In the genomic region with DNA sequence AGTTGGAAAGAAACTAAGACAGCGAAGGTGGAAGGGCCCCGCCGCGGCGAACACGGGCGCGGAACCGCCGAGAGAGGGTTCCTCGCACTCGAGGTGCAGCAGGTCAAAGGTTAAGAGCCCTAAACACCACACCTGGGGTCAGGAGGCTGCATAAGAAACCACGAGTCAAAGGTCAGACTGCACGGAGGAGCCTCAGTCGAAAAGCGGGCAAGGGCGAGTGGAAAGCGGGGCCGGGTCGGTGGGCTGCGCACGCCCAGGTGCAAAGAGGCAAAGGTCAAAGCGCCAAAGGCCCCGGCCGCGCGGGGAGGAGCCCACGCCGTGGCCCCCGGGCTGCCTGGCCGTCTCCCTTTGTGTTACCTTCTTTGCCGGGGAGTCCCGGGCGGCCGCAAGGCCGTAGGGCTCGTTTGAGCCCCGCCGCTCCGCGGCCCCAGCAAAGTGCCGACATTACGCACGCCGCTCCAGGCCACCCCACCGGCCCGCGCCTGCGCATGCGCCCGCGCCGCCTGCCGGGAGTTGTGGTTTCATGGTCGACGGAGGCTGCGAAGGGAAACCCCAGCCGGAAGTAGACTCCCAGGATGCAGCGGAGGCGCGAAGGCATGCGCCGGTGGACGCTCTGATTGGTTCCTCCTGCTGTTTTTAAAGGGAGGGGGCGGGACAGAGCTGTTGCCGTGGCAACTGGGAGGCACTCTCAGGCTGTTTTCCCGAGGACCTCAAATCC, we compare ENCODE assay signal across 1 cellular context.
TF ChIP-seq lines count a peak whose summit lies in the region.

A gene (minus strand): TSS at position 470 of the 718 bp plus-strand sequence. CDS start 25 bp downstream, at position 445.

TF ChIP-seq in HepG2, 621 proteins besides CTCF, POLR2A, EP300 and RAD21 (continued from another document and continues in another):
- TF ChIP-seq, protein P1, sequence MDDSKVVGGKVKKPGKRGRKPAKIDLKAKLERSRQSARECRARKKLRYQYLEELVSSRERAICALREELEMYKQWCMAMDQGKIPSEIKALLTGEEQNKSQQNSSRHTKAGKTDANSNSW (CRISPR knock-in tag; IDR thresholded peaks at IDR 0.05; ENCODE audit: borderline replicate concordance): 0 out of 2 replicates have a peak, but pooled peaks have one; percentile 11
- TF ChIP-seq, protein P2, sequence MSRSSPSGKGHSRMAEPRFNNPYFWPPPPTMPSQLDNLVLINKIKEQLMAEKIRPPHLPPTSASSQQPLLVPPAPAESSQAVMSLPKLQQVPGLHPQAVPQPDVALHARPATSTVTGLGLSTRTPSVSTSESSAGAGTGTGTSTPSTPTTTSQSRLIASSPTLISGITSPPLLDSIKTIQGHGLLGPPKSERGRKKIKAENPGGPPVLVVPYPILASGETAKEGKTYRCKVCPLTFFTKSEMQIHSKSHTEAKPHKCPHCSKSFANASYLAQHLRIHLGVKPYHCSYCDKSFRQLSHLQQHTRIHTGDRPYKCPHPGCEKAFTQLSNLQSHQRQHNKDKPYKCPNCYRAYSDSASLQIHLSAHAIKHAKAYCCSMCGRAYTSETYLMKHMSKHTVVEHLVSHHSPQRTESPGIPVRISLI (CRISPR knock-in tag; IDR thresholded peaks at IDR 0.05; ENCODE audit: borderline replicate concordance): no peak
- no peak for TF ChIP-seq ZNF121 (CRISPR knock-in tag; IDR thresholded peaks at IDR 0.05)
- TF ChIP-seq, protein P3, sequence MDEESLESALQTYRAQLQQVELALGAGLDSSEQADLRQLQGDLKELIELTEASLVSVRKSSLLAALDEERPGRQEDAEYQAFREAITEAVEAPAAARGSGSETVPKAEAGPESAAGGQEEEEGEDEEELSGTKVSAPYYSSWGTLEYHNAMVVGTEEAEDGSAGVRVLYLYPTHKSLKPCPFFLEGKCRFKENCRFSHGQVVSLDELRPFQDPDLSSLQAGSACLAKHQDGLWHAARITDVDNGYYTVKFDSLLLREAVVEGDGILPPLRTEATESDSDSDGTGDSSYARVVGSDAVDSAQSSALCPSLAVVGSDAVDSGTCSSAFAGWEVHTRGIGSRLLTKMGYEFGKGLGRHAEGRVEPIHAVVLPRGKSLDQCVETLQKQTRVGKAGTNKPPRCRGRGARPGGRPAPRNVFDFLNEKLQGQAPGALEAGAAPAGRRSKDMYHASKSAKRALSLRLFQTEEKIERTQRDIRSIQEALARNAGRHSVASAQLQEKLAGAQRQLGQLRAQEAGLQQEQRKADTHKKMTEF (CRISPR knock-in tag; IDR thresholded peaks at IDR 0.05): no peak; the same call in 1 of the 2 replicates
- TF ChIP-seq PHF8 (CRISPR knock-in tag; IDR thresholded peaks at IDR 0.05): peak; percentile 60
- no peak for TF ChIP-seq ZNF782 (CRISPR knock-in tag; IDR thresholded peaks at IDR 0.05; ENCODE audit: borderline replicate concordance)
- TF ChIP-seq, protein P4, sequence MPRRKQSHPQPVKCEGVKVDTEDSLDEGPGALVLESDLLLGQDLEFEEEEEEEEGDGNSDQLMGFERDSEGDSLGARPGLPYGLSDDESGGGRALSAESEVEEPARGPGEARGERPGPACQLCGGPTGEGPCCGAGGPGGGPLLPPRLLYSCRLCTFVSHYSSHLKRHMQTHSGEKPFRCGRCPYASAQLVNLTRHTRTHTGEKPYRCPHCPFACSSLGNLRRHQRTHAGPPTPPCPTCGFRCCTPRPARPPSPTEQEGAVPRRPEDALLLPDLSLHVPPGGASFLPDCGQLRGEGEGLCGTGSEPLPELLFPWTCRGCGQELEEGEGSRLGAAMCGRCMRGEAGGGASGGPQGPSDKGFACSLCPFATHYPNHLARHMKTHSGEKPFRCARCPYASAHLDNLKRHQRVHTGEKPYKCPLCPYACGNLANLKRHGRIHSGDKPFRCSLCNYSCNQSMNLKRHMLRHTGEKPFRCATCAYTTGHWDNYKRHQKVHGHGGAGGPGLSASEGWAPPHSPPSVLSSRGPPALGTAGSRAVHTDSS (CRISPR knock-in tag; conservative IDR thresholded peaks at IDR 0.05): no peak
- TF ChIP-seq ZNF530 (CRISPR knock-in tag; IDR thresholded peaks at IDR 0.05; ENCODE audit: low read depth): no peak
- TF ChIP-seq, protein P5, sequence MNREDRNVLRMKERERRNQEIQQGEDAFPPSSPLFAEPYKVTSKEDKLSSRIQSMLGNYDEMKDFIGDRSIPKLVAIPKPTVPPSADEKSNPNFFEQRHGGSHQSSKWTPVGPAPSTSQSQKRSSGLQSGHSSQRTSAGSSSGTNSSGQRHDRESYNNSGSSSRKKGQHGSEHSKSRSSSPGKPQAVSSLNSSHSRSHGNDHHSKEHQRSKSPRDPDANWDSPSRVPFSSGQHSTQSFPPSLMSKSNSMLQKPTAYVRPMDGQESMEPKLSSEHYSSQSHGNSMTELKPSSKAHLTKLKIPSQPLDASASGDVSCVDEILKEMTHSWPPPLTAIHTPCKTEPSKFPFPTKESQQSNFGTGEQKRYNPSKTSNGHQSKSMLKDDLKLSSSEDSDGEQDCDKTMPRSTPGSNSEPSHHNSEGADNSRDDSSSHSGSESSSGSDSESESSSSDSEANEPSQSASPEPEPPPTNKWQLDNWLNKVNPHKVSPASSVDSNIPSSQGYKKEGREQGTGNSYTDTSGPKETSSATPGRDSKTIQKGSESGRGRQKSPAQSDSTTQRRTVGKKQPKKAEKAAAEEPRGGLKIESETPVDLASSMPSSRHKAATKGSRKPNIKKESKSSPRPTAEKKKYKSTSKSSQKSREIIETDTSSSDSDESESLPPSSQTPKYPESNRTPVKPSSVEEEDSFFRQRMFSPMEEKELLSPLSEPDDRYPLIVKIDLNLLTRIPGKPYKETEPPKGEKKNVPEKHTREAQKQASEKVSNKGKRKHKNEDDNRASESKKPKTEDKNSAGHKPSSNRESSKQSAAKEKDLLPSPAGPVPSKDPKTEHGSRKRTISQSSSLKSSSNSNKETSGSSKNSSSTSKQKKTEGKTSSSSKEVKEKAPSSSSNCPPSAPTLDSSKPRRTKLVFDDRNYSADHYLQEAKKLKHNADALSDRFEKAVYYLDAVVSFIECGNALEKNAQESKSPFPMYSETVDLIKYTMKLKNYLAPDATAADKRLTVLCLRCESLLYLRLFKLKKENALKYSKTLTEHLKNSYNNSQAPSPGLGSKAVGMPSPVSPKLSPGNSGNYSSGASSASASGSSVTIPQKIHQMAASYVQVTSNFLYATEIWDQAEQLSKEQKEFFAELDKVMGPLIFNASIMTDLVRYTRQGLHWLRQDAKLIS (CRISPR knock-in tag; IDR thresholded peaks at IDR 0.05): no peak
- no peak for TF ChIP-seq BORCS8-MEF2B (CRISPR knock-in tag; IDR thresholded peaks at IDR 0.05)
- 0 out of 2 replicates have a peak, but pooled peaks have one; percentile 47 for TF ChIP-seq ZSCAN9 (CRISPR knock-in tag; IDR thresholded peaks at IDR 0.05; ENCODE audit: borderline replicate concordance)
- TF ChIP-seq RORA (CRISPR knock-in tag; IDR thresholded peaks at IDR 0.05): no peak
- no peak for TF ChIP-seq REPIN1 (CRISPR knock-in tag; IDR thresholded peaks at IDR 0.05; ENCODE audit: borderline replicate concordance, low read depth)
- TF ChIP-seq HES4 (CRISPR knock-in tag; IDR thresholded peaks at IDR 0.05; ENCODE audit: borderline replicate concordance): no peak
- TF ChIP-seq, protein P6, sequence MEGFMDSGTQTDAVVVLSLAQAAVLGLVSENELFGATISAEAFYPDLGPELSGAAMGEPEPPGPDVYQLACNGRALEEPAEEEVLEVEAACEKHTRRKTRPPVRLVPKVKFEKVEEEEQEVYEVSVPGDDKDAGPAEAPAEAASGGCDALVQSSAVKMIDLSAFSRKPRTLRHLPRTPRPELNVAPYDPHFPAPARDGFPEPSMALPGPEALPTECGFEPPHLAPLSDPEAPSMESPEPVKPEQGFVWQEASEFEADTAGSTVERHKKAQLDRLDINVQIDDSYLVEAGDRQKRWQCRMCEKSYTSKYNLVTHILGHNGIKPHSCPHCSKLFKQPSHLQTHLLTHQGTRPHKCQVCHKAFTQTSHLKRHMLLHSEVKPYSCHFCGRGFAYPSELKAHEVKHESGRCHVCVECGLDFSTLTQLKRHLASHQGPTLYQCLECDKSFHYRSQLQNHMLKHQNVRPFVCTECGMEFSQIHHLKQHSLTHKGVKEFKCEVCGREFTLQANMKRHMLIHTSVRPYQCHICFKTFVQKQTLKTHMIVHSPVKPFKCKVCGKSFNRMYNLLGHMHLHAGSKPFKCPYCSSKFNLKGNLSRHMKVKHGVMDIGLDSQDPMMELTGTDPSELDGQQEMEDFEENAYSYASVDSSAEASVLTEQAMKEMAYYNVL (CRISPR knock-in tag; IDR thresholded peaks at IDR 0.05; ENCODE audit: borderline replicate concordance): peak; percentile 48; the same call in 1 of the 2 replicates
- TF ChIP-seq, protein P7, sequence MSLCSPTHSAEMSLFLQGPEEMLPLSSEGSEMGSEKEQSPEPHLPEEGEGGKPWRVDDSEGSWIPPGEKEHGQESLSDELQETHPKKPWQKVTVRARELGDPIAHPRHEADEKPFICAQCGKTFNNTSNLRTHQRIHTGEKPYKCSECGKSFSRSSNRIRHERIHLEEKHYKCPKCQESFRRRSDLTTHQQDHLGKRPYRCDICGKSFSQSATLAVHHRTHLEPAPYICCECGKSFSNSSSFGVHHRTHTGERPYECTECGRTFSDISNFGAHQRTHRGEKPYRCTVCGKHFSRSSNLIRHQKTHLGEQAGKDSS (CRISPR knock-in tag; IDR thresholded peaks at IDR 0.05; ENCODE audit: borderline replicate concordance, low read depth): no peak
- no peak for TF ChIP-seq NFIC (IDR thresholded peaks at IDR 0.05; ENCODE audit: low read length)
- TF ChIP-seq, protein P8, sequence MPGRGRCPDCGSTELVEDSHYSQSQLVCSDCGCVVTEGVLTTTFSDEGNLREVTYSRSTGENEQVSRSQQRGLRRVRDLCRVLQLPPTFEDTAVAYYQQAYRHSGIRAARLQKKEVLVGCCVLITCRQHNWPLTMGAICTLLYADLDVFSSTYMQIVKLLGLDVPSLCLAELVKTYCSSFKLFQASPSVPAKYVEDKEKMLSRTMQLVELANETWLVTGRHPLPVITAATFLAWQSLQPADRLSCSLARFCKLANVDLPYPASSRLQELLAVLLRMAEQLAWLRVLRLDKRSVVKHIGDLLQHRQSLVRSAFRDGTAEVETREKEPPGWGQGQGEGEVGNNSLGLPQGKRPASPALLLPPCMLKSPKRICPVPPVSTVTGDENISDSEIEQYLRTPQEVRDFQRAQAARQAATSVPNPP (CRISPR knock-in tag; IDR thresholded peaks at IDR 0.05): no peak
- TF ChIP-seq ZNF382 (CRISPR knock-in tag; IDR thresholded peaks at IDR 0.05; ENCODE audit: borderline replicate concordance): no peak
- TF ChIP-seq ZNF775 (CRISPR knock-in tag; IDR thresholded peaks at IDR 0.05; ENCODE audit: borderline replicate concordance): no peak
- TF ChIP-seq, protein P9, sequence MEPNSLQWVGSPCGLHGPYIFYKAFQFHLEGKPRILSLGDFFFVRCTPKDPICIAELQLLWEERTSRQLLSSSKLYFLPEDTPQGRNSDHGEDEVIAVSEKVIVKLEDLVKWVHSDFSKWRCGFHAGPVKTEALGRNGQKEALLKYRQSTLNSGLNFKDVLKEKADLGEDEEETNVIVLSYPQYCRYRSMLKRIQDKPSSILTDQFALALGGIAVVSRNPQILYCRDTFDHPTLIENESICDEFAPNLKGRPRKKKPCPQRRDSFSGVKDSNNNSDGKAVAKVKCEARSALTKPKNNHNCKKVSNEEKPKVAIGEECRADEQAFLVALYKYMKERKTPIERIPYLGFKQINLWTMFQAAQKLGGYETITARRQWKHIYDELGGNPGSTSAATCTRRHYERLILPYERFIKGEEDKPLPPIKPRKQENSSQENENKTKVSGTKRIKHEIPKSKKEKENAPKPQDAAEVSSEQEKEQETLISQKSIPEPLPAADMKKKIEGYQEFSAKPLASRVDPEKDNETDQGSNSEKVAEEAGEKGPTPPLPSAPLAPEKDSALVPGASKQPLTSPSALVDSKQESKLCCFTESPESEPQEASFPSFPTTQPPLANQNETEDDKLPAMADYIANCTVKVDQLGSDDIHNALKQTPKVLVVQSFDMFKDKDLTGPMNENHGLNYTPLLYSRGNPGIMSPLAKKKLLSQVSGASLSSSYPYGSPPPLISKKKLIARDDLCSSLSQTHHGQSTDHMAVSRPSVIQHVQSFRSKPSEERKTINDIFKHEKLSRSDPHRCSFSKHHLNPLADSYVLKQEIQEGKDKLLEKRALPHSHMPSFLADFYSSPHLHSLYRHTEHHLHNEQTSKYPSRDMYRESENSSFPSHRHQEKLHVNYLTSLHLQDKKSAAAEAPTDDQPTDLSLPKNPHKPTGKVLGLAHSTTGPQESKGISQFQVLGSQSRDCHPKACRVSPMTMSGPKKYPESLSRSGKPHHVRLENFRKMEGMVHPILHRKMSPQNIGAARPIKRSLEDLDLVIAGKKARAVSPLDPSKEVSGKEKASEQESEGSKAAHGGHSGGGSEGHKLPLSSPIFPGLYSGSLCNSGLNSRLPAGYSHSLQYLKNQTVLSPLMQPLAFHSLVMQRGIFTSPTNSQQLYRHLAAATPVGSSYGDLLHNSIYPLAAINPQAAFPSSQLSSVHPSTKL (CRISPR knock-in tag; IDR thresholded peaks at IDR 0.05): peak; percentile 6; the same call in 1 of the 2 replicates
- TF ChIP-seq, protein P10, sequence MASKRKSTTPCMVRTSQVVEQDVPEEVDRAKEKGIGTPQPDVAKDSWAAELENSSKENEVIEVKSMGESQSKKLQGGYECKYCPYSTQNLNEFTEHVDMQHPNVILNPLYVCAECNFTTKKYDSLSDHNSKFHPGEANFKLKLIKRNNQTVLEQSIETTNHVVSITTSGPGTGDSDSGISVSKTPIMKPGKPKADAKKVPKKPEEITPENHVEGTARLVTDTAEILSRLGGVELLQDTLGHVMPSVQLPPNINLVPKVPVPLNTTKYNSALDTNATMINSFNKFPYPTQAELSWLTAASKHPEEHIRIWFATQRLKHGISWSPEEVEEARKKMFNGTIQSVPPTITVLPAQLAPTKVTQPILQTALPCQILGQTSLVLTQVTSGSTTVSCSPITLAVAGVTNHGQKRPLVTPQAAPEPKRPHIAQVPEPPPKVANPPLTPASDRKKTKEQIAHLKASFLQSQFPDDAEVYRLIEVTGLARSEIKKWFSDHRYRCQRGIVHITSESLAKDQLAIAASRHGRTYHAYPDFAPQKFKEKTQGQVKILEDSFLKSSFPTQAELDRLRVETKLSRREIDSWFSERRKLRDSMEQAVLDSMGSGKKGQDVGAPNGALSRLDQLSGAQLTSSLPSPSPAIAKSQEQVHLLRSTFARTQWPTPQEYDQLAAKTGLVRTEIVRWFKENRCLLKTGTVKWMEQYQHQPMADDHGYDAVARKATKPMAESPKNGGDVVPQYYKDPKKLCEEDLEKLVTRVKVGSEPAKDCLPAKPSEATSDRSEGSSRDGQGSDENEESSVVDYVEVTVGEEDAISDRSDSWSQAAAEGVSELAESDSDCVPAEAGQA (IDR thresholded peaks at IDR 0.05; ENCODE audit: low read depth): 0 out of 2 replicates have a peak, but pooled peaks have one; percentile 43
- TF ChIP-seq, protein P10 (CRISPR knock-in tag; IDR thresholded peaks at IDR 0.05; ENCODE audit: borderline replicate concordance): peak; percentile 77; the same call in 1 of the 2 replicates
- no peak for TF ChIP-seq IKZF1 (IDR thresholded peaks at IDR 0.05)
- TF ChIP-seq IRX3 (CRISPR knock-in tag; IDR thresholded peaks at IDR 0.05; ENCODE audit: borderline replicate concordance, low read depth): no peak
- 0 out of 2 replicates have a peak, but pooled peaks have one; percentile 48 for TF ChIP-seq ZNF619 (CRISPR knock-in tag; IDR thresholded peaks at IDR 0.05)
